Comparison of ENCODE assay signal across 1 cellular context in genomic region chr1:109979489-109980091, GRCh38.
TF ChIP-seq lines count a peak whose summit lies in the region.

No MANE protein-coding gene starts in this region.

TF ChIP-seq in K562, 482 proteins besides CTCF, POLR2A, EP300 and RAD21 (continued from another document):
- TF ChIP-seq TRIM28 (IDR thresholded peaks at IDR 0.05) (0 out of 2 replicates have a peak, but pooled peaks have one; percentile 47), SMAD4 (CRISPR knock-in tag; conservative IDR thresholded peaks at IDR 0.05) (peak; percentile 85), ZNF561 (CRISPR knock-in tag; conservative IDR thresholded peaks at IDR 0.05) (no peak), PURB (CRISPR knock-in tag; IDR thresholded peaks at IDR 0.05; ENCODE audit: low read depth) (no peak), ARID2 (IDR thresholded peaks at IDR 0.05) (no peak), ZBTB5 (IDR thresholded peaks at IDR 0.05) (no peak), HLTF (IDR thresholded peaks at IDR 0.05) (no peak)
